Comparison of ENCODE assay signal across 30 cellular contexts in the genomic region with DNA sequence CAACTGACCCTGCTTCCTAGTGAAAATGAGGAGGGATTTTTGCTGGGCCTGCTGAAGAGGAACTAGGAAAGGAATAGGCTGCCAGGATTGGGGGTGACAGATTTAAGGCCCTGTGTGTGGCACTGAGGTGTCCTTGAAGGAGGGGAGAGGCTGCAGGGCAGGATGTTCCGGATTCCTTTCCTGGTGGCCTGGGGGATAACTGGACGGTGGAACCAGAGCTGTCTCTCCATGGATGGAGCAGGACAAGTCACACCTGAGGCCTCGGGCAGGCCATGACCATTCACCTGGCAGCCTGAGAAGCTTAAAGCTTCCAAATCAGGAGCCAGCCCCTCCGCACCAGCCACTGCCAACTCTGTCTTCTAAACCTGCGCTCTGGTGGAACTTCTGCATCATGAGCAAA.
"Had no signal": no experiment of that assay in that cellular context is flagged by ENCODE, and none has a peak within 500 bp of the region (broad histone marks: within the 10 kb centered on the region; RNA-seq: fewer than 3 reads in every experiment).

No MANE protein-coding gene starts in this region.

- H3K27ac ChIP-seq: adrenal gland, body of pancreas, cardiac muscle cell, colonic mucosa, epithelial cell of prostate, esophagus squamous epithelium, gastroesophageal sphincter had no signal

- H3K4me1 ChIP-seq: adrenal gland, colonic mucosa, gastroesophageal sphincter had no signal

- ATAC-seq: activated CD4-positive, alpha-beta T cell treated with anti-CD3 and anti-CD28 coated beads for 36 hours; activated CD8-positive, alpha-beta memory T cell treated with anti-CD3 and anti-CD28 coated beads, Interleukin-2, amount 10 ng/mL, durations not matched to agents 7 days and 5 days; activated CD8-positive, alpha-beta T cell treated with anti-CD3 and anti-CD28 coated beads, Interleukin-2, amount 10 ng/mL, durations not matched to agents 7 days and 5 days; activated naive CD8-positive, alpha-beta T cell treated with anti-CD3 and anti-CD28 coated beads, Interleukin-2, amount 50 U/mL, for 24 hours; body of pancreas; gastroesophageal sphincter; T-helper 17 cell had no signal

- H3K36me3 ChIP-seq: adrenal gland, cardiac muscle cell, colonic mucosa, esophagus squamous epithelium, gastroesophageal sphincter had no signal

- H3K9me3 ChIP-seq: adrenal gland, body of pancreas, colonic mucosa, esophagus squamous epithelium, gastroesophageal sphincter had no signal

- DNase-seq: activated CD4-positive, alpha-beta memory T cell treated with anti-CD3 and anti-CD28 coated beads for 36 hours; activated CD4-positive, alpha-beta T cell treated with anti-CD3 and anti-CD28 coated beads for 36 hours; activated CD4-positive, alpha-beta T cell treated with anti-CD3 and anti-CD28 coated beads, Interleukin-2, amount 10 ng/mL, durations not matched to agents 24 days and 14 days; activated CD4-positive, CD25-positive, alpha-beta regulatory T cell; activated CD4-positive, CD25-positive, alpha-beta regulatory T cell treated with anti-CD3 and anti-CD28 coated beads, Interleukin-2, amount 50 U/mL, for 72 hours; activated CD8-positive, alpha-beta memory T cell treated with anti-CD3 and anti-CD28 coated beads, Interleukin-2, amount 10 ng/mL, durations not matched to agents 7 days and 5 days; activated CD8-positive, alpha-beta memory T cell treated with anti-CD3 and anti-CD28 coated beads, Interleukin-2, amount 50 U/mL, for 4 hours; activated CD8-positive, alpha-beta T cell treated with anti-CD3 and anti-CD28 coated beads, Interleukin-2, amount 10 ng/mL, durations not matched to agents 7 days and 5 days; activated effector memory CD4-positive, alpha-beta T cell treated with anti-CD3 and anti-CD28 coated beads, Interleukin-2, amount 50 U/mL, for 16 hours; activated naive CD4-positive, alpha-beta T cell treated with anti-CD3 and anti-CD28 coated beads for 36 hours; activated naive CD8-positive, alpha-beta T cell treated with anti-CD3 and anti-CD28 coated beads for 36 hours; activated naive CD8-positive, alpha-beta T cell treated with anti-CD3 and anti-CD28 coated beads, Interleukin-2, amount 50 U/mL, for 24 hours; activated T-cell treated with anti-CD3 and anti-CD28 coated beads, Interleukin-2, amount 50 U/mL, for 1 hour; activated T-cell treated with anti-CD3 and anti-CD28 coated beads, Interleukin-2, amount 50 U/mL, for 48 hours; adrenal gland; amygdala; aorta; body of pancreas; central memory CD4-positive, alpha-beta T cell; cerebellar nuclear complex; colonic mucosa; effector CD8-positive, alpha-beta T cell; esophagus squamous epithelium; foreskin melanocyte; T-helper 1 cell; T-helper 17 cell; T1000 had no signal

- H3K27me3 ChIP-seq: adrenal gland, body of pancreas, cardiac muscle cell, colonic mucosa, esophagus squamous epithelium had no signal

- H3K4me3 ChIP-seq: adrenal gland, body of pancreas, cardiac muscle cell, colonic mucosa, esophagus squamous epithelium, gastroesophageal sphincter had no signal
